Comparison of ENCODE assay signal across 12 cellular contexts in the genomic region with DNA sequence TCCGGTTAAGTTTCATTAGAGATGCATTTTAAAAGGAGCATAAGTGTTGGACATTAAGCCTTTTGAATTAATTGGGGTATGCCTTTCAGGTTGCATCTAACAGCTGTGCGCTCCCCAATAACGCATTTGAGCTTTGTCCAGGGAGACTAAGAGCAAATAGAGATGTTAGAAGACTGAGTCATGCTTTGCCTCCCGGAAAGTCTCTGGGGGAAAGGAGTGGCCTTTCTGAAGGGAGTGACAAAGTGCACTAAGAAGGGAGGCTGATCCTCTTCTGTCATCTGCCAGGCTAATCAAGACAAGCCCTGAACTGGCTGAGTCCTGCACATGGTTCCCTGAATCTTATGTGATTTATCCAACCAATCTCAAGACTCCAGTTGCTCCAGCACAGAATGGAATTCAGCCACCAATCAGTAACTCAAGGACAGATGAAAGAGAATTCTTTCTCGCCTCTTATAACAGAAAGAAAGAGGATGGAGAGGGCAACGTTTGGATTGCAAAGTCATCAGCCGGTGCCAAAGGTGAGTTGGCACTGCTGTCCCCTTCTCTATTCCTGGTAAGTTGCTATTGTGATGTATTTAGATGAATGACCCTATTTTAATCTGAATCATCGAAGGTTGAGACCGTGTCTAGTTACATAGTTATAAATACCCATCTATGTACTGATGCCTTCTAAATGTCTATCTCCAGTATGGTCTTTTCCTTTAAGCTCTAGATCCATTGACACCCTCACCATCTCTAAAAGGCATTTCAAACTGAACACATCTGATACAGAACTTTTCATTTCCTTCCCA. TPM values are rescaled to one million over a fixed set of nuclear protein-coding genes. Genes with fewer than 3 reads are reported as not detected.
A peak's percentile ranks its signal among the peaks of the same experiment; 100 is the strongest.
DNase-seq lines count a peak whose midpoint lies in the region; ATAC-seq and TF ChIP-seq lines count a peak whose summit lies in the region.
"Had no signal": no experiment of that assay in that cellular context is flagged by ENCODE, and none has a peak within 500 bp of the region (broad histone marks: within the 10 kb centered on the region; RNA-seq: fewer than 3 reads in every experiment).

No MANE protein-coding gene starts in this region.

- POLR2A ChIA-PET in A673 (lab: Charles Lee; ENCODE audit: low non-redundant PET): no interaction called here

- ATAC-seq in GM21447 (IDR thresholded peaks at IDR 0.05; ENCODE audit: unreplicated experiment) (no peak), GM18907 (IDR thresholded peaks at IDR 0.05; ENCODE audit: unreplicated experiment) (no peak)
- ATAC-seq: stimulated activated naive B cell treated with anti-CD40 and anti-IgM and Interleukin-4, amounts not matched to agents 10 μg/mL and 1 μg/mL and 100 μg/mL, for 72 hours had no signal

- WGBS in hepatocyte (ENCODE audit: low lambda C conversion rate, missing lambda C conversion rate): 84% methylated on average over 9 of the region's 9 CpGs

- BruUV-seq in A673 (replicated peaks; lab: Mats Ljungman, UMichigan): TSS peak; percentile 20

- H3K4me3 ChIP-seq in A673 (ENCODE audit: low read depth, low read length, poor library complexity, severe bottlenecking) (peak overlapping the region; percentile 22), hepatocyte (no peak overlapping the region)

- no peak for TF ChIP-seq CTCF in A673 (conservative IDR thresholded peaks at IDR 0.05; ENCODE audit: low read depth, low read length)
- no peak for TF ChIP-seq CTCF in hepatocyte (IDR thresholded peaks at IDR 0.05; ENCODE audit: poor library complexity)

- peaks cover 15% of the 10 kb centered on the region for H3K36me3 ChIP-seq in A673 (ENCODE audit: insufficient read depth, low read length, poor library complexity, severe bottlenecking)
- no peaks in the 10 kb centered on the region for H3K36me3 ChIP-seq in hepatocyte (replicated peaks; ENCODE audit: insufficient read depth, low read depth)

- H3K4me1 ChIP-seq in A673 (ENCODE audit: insufficient read depth, low read length, poor library complexity, severe bottlenecking): peaks cover 26% of the 10 kb centered on the region
- H3K4me1 ChIP-seq in hepatocyte (ENCODE audit: insufficient read depth): no peaks in the 10 kb centered on the region

- intact Hi-C loops in A673 (cut with micrococcal nuclease; ENCODE audit: unreplicated experiment): no loop called here

- no peak overlapping the region for H2AFZ ChIP-seq in hepatocyte

- CTCF ChIA-PET in A673 (lab: Charles Lee): no interaction called here

- H3K9me3 ChIP-seq in A673 (ENCODE audit: low read depth, low read length, poor library complexity, severe bottlenecking): no peaks in the 10 kb centered on the region
- H3K9me3 ChIP-seq in hepatocyte (ENCODE audit: low read depth): no peaks in the 10 kb centered on the region

- no peaks in the 10 kb centered on the region for H3K27me3 ChIP-seq in A673 (replicated peaks; ENCODE audit: insufficient read depth, low read depth, low read length, poor library complexity)
- no peaks in the 10 kb centered on the region for H3K27me3 ChIP-seq in hepatocyte

- no peaks in the 10 kb centered on the region for H3K9me2 ChIP-seq in hepatocyte (replicated peaks; ENCODE audit: insufficient read depth)

- no peaks in the 10 kb centered on the region for H4K20me1 ChIP-seq in hepatocyte (ENCODE audit: insufficient read depth, poor library complexity, severe bottlenecking)

- DNase-seq in A673 (ENCODE audit: low spot score): peak; percentile 94
- DNase-seq in HPDE6-E6E7 (ENCODE audit: extremely low spot score): peak; percentile 71
- DNase-seq in hepatocyte (ENCODE audit: low spot score): peak; percentile 66
- no peak for DNase-seq in activated CD4-positive, CD25-positive, alpha-beta regulatory T cell treated with anti-CD3 and anti-CD28 coated beads, Interleukin-2, amount 50 U/mL, for 72 hours
- DNase-seq in stimulated activated CD4-positive, alpha-beta T cell treated with anti-CD3 and anti-CD28 coated beads, Interleukin-2, amount 100 ng/mL, for 48 hours: no peak
- DNase-seq: activated CD4-positive, alpha-beta T cell treated with anti-CD3 and anti-CD28 coated beads, Interleukin-2, amount 50 U/mL, for 1 hour; central memory CD4-positive, alpha-beta T cell; right cardiac atrium; stimulated activated naive B cell treated with anti-CD40 and anti-IgM and Interleukin-4, amounts not matched to agents 10 μg/mL and 1 μg/mL and 100 μg/mL, for 72 hours had no signal

- H3K4me2 ChIP-seq in hepatocyte: no peak overlapping the region

- H3K27ac ChIP-seq in A673 (ENCODE audit: low read depth, low read length, poor library complexity, severe bottlenecking): peak overlapping the region; percentile 66
- H3K27ac ChIP-seq in angular gyrus (ENCODE audit: low read depth, low read length): peak overlapping the region; percentile 70
- peak overlapping the region; percentile 40 for H3K27ac ChIP-seq in hepatocyte

- H3K79me2 ChIP-seq in hepatocyte: peaks cover 6% of the 10 kb centered on the region

RNA-seq across cellular contexts. Expression of a gene that starts 12.1 kb away (rescaled TPM):
- total RNA-seq in A673 (2021) (119 and 146 TPM in 2 replicates), hepatocyte (21.0 and 22.9 TPM in 2 replicates)
- 8.5 and 16.9 TPM in 2 replicates for polyA plus RNA-seq in hepatocyte

RNA-seq across cellular contexts. Expression of a gene that starts 48.2 kb away (rescaled TPM):
- total RNA-seq in A673 (2021): 53.9 and 70.0 TPM in 2 replicates
- total RNA-seq in hepatocyte: 16.4 and 17.5 TPM in 2 replicates
- polyA plus RNA-seq in hepatocyte: 7.7 and 9.7 TPM in 2 replicates

Comparison
In these comparisons a context has a peak if more than half of its experiments do, and no peak if none do; other contexts are left out.
1. DNase-seq: peak in A673 (single experiment), HPDE6-E6E7 (single experiment) and hepatocyte (single experiment); none in activated CD4-positive, CD25-positive, alpha-beta regulatory T cell treated with anti-CD3 and anti-CD28 coated beads, Interleukin-2, amount 50 U/mL, for 72 hours (single experiment) and stimulated activated CD4-positive, alpha-beta T cell treated with anti-CD3 and anti-CD28 coated beads, Interleukin-2, amount 100 ng/mL, for 48 hours (0 of 2).
2. Peak in every context shown above with its lines, with median percentiles within 50 percentile points of each other: H3K27ac ChIP-seq.